13 cellular contexts compared by ENCODE assay signal in the genomic region with DNA sequence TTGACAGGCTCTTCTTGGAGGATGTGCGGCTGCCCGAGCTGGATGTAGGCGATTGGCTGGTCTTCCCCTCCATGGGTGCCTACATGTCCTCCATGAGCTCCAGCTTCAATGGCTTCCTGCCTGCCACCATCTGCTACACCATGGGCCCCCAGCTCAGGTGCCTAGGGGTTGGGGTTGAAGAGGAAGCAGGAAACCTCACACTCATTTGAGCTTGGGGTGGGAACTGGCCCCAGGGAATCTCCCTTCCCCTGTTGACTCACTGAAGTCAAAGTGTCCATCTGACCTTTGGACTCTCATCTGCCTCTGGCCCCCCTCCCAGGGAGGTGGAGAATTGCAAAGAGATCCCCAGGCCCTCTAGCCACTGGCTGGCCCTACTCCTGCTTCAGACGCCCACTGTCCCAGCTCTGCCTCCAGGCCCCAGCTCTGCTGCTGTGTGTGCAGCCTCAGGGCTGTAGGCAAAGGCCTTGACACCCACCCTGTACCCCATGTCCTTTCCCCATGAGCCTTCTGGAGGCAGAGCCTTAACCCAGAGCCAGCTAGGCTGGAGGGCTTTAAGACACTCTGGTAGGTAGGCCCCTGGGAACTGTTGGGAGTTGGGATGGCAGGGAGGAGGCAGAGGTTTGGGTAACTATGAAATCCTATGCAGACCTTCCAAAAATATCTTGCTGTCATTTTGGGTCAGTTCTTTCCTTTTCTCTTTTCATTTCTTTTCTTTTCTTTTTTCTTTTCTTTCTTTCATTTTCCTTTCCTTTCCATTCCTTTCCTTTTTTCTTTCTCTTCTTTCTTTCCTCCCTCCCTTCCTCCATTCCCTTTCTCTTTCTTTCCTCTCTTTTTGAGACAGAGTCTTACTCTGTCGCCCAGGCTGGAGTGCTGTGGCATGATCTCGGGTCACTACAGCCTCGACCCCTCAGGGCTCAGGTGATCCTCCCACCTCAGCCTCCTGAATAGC.
A peak's percentile ranks its signal among the peaks of the same experiment; 100 is the strongest.
DNase-seq lines count a peak whose midpoint lies in the region; ATAC-seq and TF ChIP-seq lines count a peak whose summit lies in the region.
"Had no signal": no experiment of that assay in that cellular context is flagged by ENCODE, and none has a peak within 500 bp of the region (broad histone marks: within the 10 kb centered on the region; RNA-seq: fewer than 3 reads in every experiment).

No MANE protein-coding gene starts in this region.

- H3K4ac ChIP-seq in mesenchymal stem cell (ENCODE audit: low read depth in 1 of 2, low read length in 2 of 2): no peak overlapping the region

- no peak overlapping the region for H3K23ac ChIP-seq in mesenchymal stem cell (ENCODE audit: low read length in 2 of 2)

- no peak overlapping the region for H3K4me3 ChIP-seq in mesenchymal stem cell (ENCODE audit: insufficient read depth in 1 of 2, low read depth in 1 of 2, low read length in 2 of 2)
- H3K4me3 ChIP-seq: breast epithelium, HAP-1, SJSA1, upper lobe of right lung had no signal

- H2BK5ac ChIP-seq in mesenchymal stem cell (ENCODE audit: low read depth, low read length, poor library complexity, severe bottlenecking): no peak overlapping the region

- peaks cover 29% of the 10 kb centered on the region for H3K36me3 ChIP-seq in KOPT-K1 (ENCODE audit: insufficient read depth, low read length)
- no peaks in the 10 kb centered on the region for H3K36me3 ChIP-seq in mesenchymal stem cell (ENCODE audit: control insufficient read depth in 1 of 2, insufficient read depth in 2 of 2, low read depth in 1 of 2, low read length in 2 of 2)
- H3K36me3 ChIP-seq: breast epithelium, HAP-1, SJSA1, upper lobe of right lung had no signal

- no peak overlapping the region for H3K4me2 ChIP-seq in mesenchymal stem cell (ENCODE audit: low read length, poor library complexity, severe bottlenecking)

- H2BK120ac ChIP-seq in mesenchymal stem cell (ENCODE audit: low read depth, low read length): no peak overlapping the region

- 95% methylated on average over 7 of the region's 7 CpGs for WGBS in mesenchymal stem cell

- H2BK15ac ChIP-seq in mesenchymal stem cell (ENCODE audit: low read depth, poor library complexity, severe bottlenecking): no peak overlapping the region

- no peak overlapping the region for H4K91ac ChIP-seq in mesenchymal stem cell (ENCODE audit: low read length)

- no peak overlapping the region for H2BK12ac ChIP-seq in mesenchymal stem cell (ENCODE audit: low read length in 2 of 2)

- no peak overlapping the region for H3K9ac ChIP-seq in mesenchymal stem cell (ENCODE audit: low read length)

- ATAC-seq in GM21381 (IDR thresholded peaks at IDR 0.05; ENCODE audit: unreplicated experiment) (peak; percentile 59), HG03025 (IDR thresholded peaks at IDR 0.05; ENCODE audit: low FRiP score, unreplicated experiment) (no peak)
- ATAC-seq: upper lobe of right lung had no signal

- H3K27ac ChIP-seq in KOPT-K1 (ENCODE audit: low read depth, low read length, poor library complexity, severe bottlenecking) (peak overlapping the region; percentile 97), mesenchymal stem cell (ENCODE audit: low read length, poor library complexity, severe bottlenecking) (no peak overlapping the region)
- H3K27ac ChIP-seq: breast epithelium, SJSA1, upper lobe of right lung had no signal

- peaks cover 4% of the 10 kb centered on the region for H3K4me1 ChIP-seq in mesenchymal stem cell (ENCODE audit: control insufficient read depth, insufficient read depth, low read depth, low read length)
- H3K4me1 ChIP-seq: breast epithelium, HAP-1, upper lobe of right lung had no signal

- H3K27me3 ChIP-seq in mesenchymal stem cell (ENCODE audit: control insufficient read depth in 1 of 2, insufficient read depth in 1 of 2, low read length in 2 of 2): peaks cover 30 to 92% of the 10 kb centered on the region in 2 experiments
- H3K27me3 ChIP-seq: breast epithelium, SJSA1, upper lobe of right lung had no signal

- no peak for TF ChIP-seq CTCF in GM10266 (IDR thresholded peaks at IDR 0.05; ENCODE audit: control insufficient read depth, insufficient read depth, low read depth, missing control alignments)

- H4K8ac ChIP-seq in mesenchymal stem cell (ENCODE audit: low read length): no peak overlapping the region

- H2AK5ac ChIP-seq in mesenchymal stem cell (ENCODE audit: low read length, severe bottlenecking): no peak overlapping the region

- H3K14ac ChIP-seq in mesenchymal stem cell (ENCODE audit: low read length in 2 of 2): no peak overlapping the region

- H3K18ac ChIP-seq in mesenchymal stem cell (ENCODE audit: low read depth in 1 of 2, low read length in 2 of 2): no peak overlapping the region

- H3K9me3 ChIP-seq in KOPT-K1 (ENCODE audit: insufficient read depth, low read length, poor library complexity, severe bottlenecking) (peaks cover 21% of the 10 kb centered on the region), mesenchymal stem cell (ENCODE audit: control insufficient read depth, low read length) (peaks cover 10% of the 10 kb centered on the region)
- H3K9me3 ChIP-seq: HAP-1, SJSA1, upper lobe of right lung had no signal

- H2AFZ ChIP-seq in mesenchymal stem cell (ENCODE audit: low read depth, low read length): no peak overlapping the region

- H3K79me1 ChIP-seq in mesenchymal stem cell (replicated peaks; ENCODE audit: low read length, poor library complexity, severe bottlenecking): no peaks in the 10 kb centered on the region

- DNase-seq in GM10266 (ENCODE audit: extremely low spot score) (peak; percentile 40), mucosa of gallbladder (ENCODE audit: low spot score) (peak; percentile 38), Kasumi-1 (lab: John Stamatoyannopoulos, UW) (no peak), SHP77 treated with DMSO at 0.1 percent for 48 hours (lab: John Stamatoyannopoulos, UW) (no peak), mesenchymal stem cell (no peak)
- DNase-seq: NCI-H1694 treated with DMSO at 0.1 percent for 48 hours, upper lobe of right lung had no signal

Comparison
In these comparisons a context has a peak if more than half of its experiments do, and no peak if none do; other contexts are left out.
1. DNase-seq: peak in GM10266 (single experiment) and mucosa of gallbladder (single experiment); none in Kasumi-1 (0 of 2), SHP77 treated with DMSO at 0.1 percent for 48 hours (single experiment) and mesenchymal stem cell (single experiment).